In the genomic region with DNA sequence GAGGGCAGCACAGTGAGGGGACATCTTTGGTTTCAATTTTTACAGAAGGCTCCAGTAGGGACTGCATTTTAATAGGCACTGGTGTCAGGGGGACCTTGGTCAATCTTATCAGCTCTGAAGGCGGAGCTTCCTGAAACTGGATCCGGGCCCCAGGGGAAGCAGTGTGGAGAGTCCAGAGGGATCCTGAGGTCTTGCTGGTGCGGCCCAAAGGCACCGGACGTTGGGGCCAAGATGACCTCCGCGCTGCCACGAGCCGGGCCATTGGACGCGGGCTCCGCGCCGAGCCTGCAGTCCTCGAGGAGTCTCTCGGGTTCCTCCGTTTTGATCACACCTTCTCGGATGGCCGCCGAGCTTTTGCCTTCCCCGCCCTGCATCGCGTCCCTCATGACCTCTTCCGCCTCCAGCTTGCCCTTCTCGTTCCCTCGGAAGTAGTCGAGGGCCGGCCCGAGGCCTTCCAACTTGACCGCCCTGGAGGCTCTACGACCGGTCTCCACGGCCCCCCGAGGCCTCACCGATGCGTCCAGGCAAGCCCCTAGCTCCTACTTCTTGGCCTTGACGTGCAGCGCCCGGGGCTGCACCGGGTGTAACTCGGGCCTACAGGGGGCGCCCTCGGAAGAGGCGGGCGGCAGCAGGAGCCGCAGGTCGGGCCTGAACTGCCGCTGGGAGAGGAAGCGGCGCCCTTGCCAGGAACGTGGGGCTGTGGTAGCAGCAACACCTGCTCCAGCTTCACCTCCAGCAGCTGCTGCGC, we compare ENCODE assay signal across 11 cellular contexts. TPM values are rescaled to one million over a fixed set of nuclear protein-coding genes. Genes with fewer than 3 reads are reported as not detected.
DNase-seq lines count a peak whose midpoint lies in the region; ATAC-seq and TF ChIP-seq lines count a peak whose summit lies in the region.
"Had no signal": no experiment of that assay in that cellular context is flagged by ENCODE, and none has a peak within 500 bp of the region (broad histone marks: within the 10 kb centered on the region; RNA-seq: fewer than 3 reads in every experiment).

No MANE protein-coding gene starts in this region.

- no peak overlapping the region for H3K27ac ChIP-seq in AG04450 (ENCODE audit: low read depth, low read length)
- H3K27ac ChIP-seq: BLaER1 treated with 17β-estradiol and CSF1 and Interleukin-3, amounts not matched to agents 10 nM and 100 nM had no signal

- H3K4me1 Mint-ChIP-seq in HFFc6 (ENCODE audit: low read depth): no peaks in the 10 kb centered on the region

- no peak overlapping the region for H3K4me3 Mint-ChIP-seq in HFFc6

- CTCF ChIA-PET in AG04450 (lab: Charles Lee): interaction anchor here (0.6 to 1.4 kb wide), 2 partner anchors 29 to 258 kb away, joined by 3 to 4 read pairs; no protein-coding TSS in a partner anchor

- TF ChIP-seq CTCF in AG04450 (IDR thresholded peaks at IDR 0.05; ENCODE audit: low read depth, low read length) (0 out of 2 replicates have a peak, but pooled peaks have one; percentile 17), HFFc6 (IDR thresholded peaks at IDR 0.05) (peak; percentile 38; the same call in 1 of the 2 replicates)

- peaks cover 18% of the 10 kb centered on the region for H3K9me3 ChIP-seq in AG04450 (ENCODE audit: control insufficient read depth, insufficient read depth, low read length)

- no peak overlapping the region for H3K27ac Mint-ChIP-seq in HFFc6

- no peaks in the 10 kb centered on the region; the same call in 1 of the 2 replicates for H3K9me3 Mint-ChIP-seq in HFFc6

- POLR2A ChIA-PET in AG04450 (lab: Yijun Ruan, JAX): no interaction called here

- no peaks in the 10 kb centered on the region for H3K27me3 Mint-ChIP-seq in HFFc6 (ENCODE audit: insufficient read depth)

- ATAC-seq in GM18858 (IDR thresholded peaks at IDR 0.05; ENCODE audit: unreplicated experiment): no peak

- no peak overlapping the region for H3K4me3 ChIP-seq in AG04450 (ENCODE audit: low read depth, low read length)
- H3K4me3 ChIP-seq: BLaER1 treated with 17β-estradiol and CSF1 and Interleukin-3, amounts not matched to agents 10 nM and 100 nM had no signal

- DNase-seq in AG04450 (ENCODE audit: low read depth, low spot score) (no peak), HFFc6 (no peak), left kidney (ENCODE audit: low read depth, low spot score) (peak; percentile 32), DMS 273 (lab: John Stamatoyannopoulos, UW; ENCODE audit: unreplicated experiment) (no peak), occipital lobe (lab: John Stamatoyannopoulos, UW) (no peak), NCI-H146 (lab: John Stamatoyannopoulos, UW) (no peak)
- DNase-seq in activated naive CD4-positive, alpha-beta T cell treated with Interleukin-2 at 50 U/mL for 16 hours: peak; percentile 37
- DNase-seq: NCI-H1436 treated with DMSO at 0.1 percent for 48 hours had no signal

- H3K27me3 ChIP-seq in AG04450 (ENCODE audit: control insufficient read depth, insufficient read depth, low read length): no peaks in the 10 kb centered on the region
- H3K27me3 ChIP-seq: BLaER1 treated with 17β-estradiol and CSF1 and Interleukin-3, amounts not matched to agents 10 nM and 100 nM had no signal

- no peaks in the 10 kb centered on the region for H3K36me3 Mint-ChIP-seq in HFFc6 (ENCODE audit: low read depth)

RNA-seq across cellular contexts. Expression of a gene that starts 18.8 kb away (rescaled TPM):
- not detected in 2 replicates for polyA plus RNA-seq in AG04450 (2011; rRNA removed)
- not detected in 2 replicates for polyA minus RNA-seq in AG04450 (2011; rRNA and poly(A)+ RNA removed)
- not detected for total RNA-seq in HFFc6 (2021; fragmentation: NEBNext Ultra II Directional; extraction: Animal tissue kit (Norgen Biotek cat#: 25700))
- not detected for total RNA-seq in occipital lobe
- polyA plus RNA-seq: neural cell had no signal

RNA-seq across cellular contexts. Expression of a gene that starts 37.9 kb away (rescaled TPM):
- polyA plus RNA-seq in AG04450 (2011; rRNA removed): 0.05 and 0.09 TPM in 2 replicates
- not detected in 2 replicates for polyA minus RNA-seq in AG04450 (2011; rRNA and poly(A)+ RNA removed)
- under 1 TPM in 4 of 6 experiments, not detected in 2; 0.09 to 0.19 (median 0.12) TPM for total RNA-seq in HFFc6 (2021; fragmentation: NEBNext Ultra II Directional; extraction: Animal tissue kit (Norgen Biotek cat#: 25700))
- not detected for total RNA-seq in occipital lobe
- polyA plus RNA-seq: neural cell had no signal

RNA-seq across cellular contexts. Expression of a gene that starts 41.1 kb away (rescaled TPM):
- polyA plus RNA-seq in AG04450 (2011; rRNA removed): 18.6 and 21.0 TPM in 2 replicates
- polyA minus RNA-seq in AG04450 (2011; rRNA and poly(A)+ RNA removed): 25.8 and 36.4 TPM in 2 replicates
- 10 to 100 TPM; 13.2 to 16.1 (median 13.5) TPM for total RNA-seq in HFFc6 (2021; fragmentation: NEBNext Ultra II Directional; extraction: Animal tissue kit (Norgen Biotek cat#: 25700))
- total RNA-seq in occipital lobe: 17.8 TPM

RNA-seq across cellular contexts. Expression of a gene that starts 53.4 kb away (rescaled TPM):
- 1.8 and 2.5 TPM in 2 replicates for polyA plus RNA-seq in AG04450 (2011; rRNA removed)
- 1.9 and 2.6 TPM in 2 replicates for polyA minus RNA-seq in AG04450 (2011; rRNA and poly(A)+ RNA removed)
- 1 to 10 TPM; 2.0 to 2.9 (median 2.2) TPM for total RNA-seq in HFFc6 (2021; fragmentation: NEBNext Ultra II Directional; extraction: Animal tissue kit (Norgen Biotek cat#: 25700))
- total RNA-seq in occipital lobe: 90.5 TPM

Comparison
In these comparisons a context has a peak if more than half of its experiments do, and no peak if none do; other contexts are left out.
1. DNase-seq: peak in activated naive CD4-positive, alpha-beta T cell treated with Interleukin-2 at 50 U/mL for 16 hours (single experiment) and left kidney (single experiment); none in AG04450 (single experiment), HFFc6 (single experiment), DMS 273 (single experiment), occipital lobe (single experiment) and NCI-H146 (single experiment).